Comparison of ENCODE assay signal across 8 cellular contexts in genomic region chr19:4830332-4830731, GRCh38. TPM values are rescaled to one million over a fixed set of nuclear protein-coding genes. Genes with fewer than 3 reads are reported as not detected.
DNase-seq lines count a peak whose midpoint lies in the region; ATAC-seq and TF ChIP-seq lines count a peak whose summit lies in the region.

No MANE protein-coding gene starts in this region.

- H3K9me3 ChIP-seq in RWPE2 (ENCODE audit: severe bottlenecking), result no peaks in the 10 kb centered on the region
- no peaks in the 10 kb centered on the region for H3K9me3 ChIP-seq in esophagus (ENCODE audit: control insufficient read depth in 2 of 2, insufficient read depth in 1 of 2, low read depth in 1 of 2, low read length in 1 of 2)
- no peaks in the 10 kb centered on the region for H3K9me3 ChIP-seq in prostate gland

- no peaks in the 10 kb centered on the region for H3K27me3 Mint-ChIP-seq in Calu3 (ENCODE audit: unreplicated experiment)

- peak overlapping the region; percentile 80 for H3K4me3 Mint-ChIP-seq in Calu3 (ENCODE audit: low read depth, unreplicated experiment)

- no peaks in the 10 kb centered on the region for H3K4me1 ChIP-seq in RWPE2 (ENCODE audit: insufficient read depth, poor library complexity, severe bottlenecking)
- H3K4me1 ChIP-seq in esophagus (ENCODE audit: control insufficient read depth in 2 of 2, insufficient read depth in 2 of 2, low read length in 1 of 2), result peaks cover 0 to 6% of the 10 kb centered on the region in 2 donors
- H3K4me1 ChIP-seq in prostate gland (replicated peaks), result peaks cover 2% of the 10 kb centered on the region

- H3K27ac Mint-ChIP-seq in Calu3 (ENCODE audit: unreplicated experiment), result peak overlapping the region; percentile 85

- DNase-seq in Calu3 (no peak), RWPE2 (ENCODE audit: low spot score) (no peak), prostate gland (ENCODE audit: low spot score) (no peak), amygdala (lab: John Stamatoyannopoulos, UW) (no peak), retina (no peak), GF-D8 (lab: John Stamatoyannopoulos, UW) (no peak)

- H3K4me1 Mint-ChIP-seq in Calu3 (ENCODE audit: low read depth, unreplicated experiment), result peaks cover 9% of the 10 kb centered on the region

- H3K27ac ChIP-seq in RWPE2 (ENCODE audit: poor library complexity, severe bottlenecking) (peak overlapping the region; percentile 71), esophagus (ENCODE audit: low read depth in 2 of 2, low read length in 1 of 2) (peak overlapping the region; percentile 84 to 89), prostate gland (peak overlapping the region; percentile 82 to 92)

- ATAC-seq in RWPE2 (ENCODE audit: low read depth), result no peak
- no peak for ATAC-seq in HG03095 (IDR thresholded peaks at IDR 0.05; ENCODE audit: unreplicated experiment)

- peaks cover 13% of the 10 kb centered on the region for H3K36me3 ChIP-seq in RWPE2 (ENCODE audit: low read depth)
- H3K36me3 ChIP-seq in esophagus (ENCODE audit: control insufficient read depth in 2 of 2, insufficient read depth in 2 of 2, low read length in 1 of 2), result no peaks in the 10 kb centered on the region
- no peaks in the 10 kb centered on the region for H3K36me3 ChIP-seq in prostate gland

- H3K27me3 ChIP-seq in RWPE2 (ENCODE audit: insufficient read depth, poor library complexity, severe bottlenecking) (no peaks in the 10 kb centered on the region), esophagus (ENCODE audit: control insufficient read depth in 1 of 2, insufficient read depth in 2 of 2, low read length in 2 of 2) (no peaks in the 10 kb centered on the region), prostate gland (replicated peaks; ENCODE audit: insufficient read depth) (no peaks in the 10 kb centered on the region)

- no peak for TF ChIP-seq CTCF in Calu3 (IDR thresholded peaks at IDR 0.05; ENCODE audit: unreplicated experiment)
- no peak for TF ChIP-seq CTCF in RWPE2 (IDR thresholded peaks at IDR 0.05; ENCODE audit: poor library complexity, severe bottlenecking)
- TF ChIP-seq CTCF in prostate gland (IDR thresholded peaks at IDR 0.05), result no peak

- no peak for TF ChIP-seq POLR2A in prostate gland (IDR thresholded peaks at IDR 0.05)

- intact Hi-C loops in Calu3 (cut with micrococcal nuclease; ENCODE audit: unreplicated experiment) (no loop called here), prostate gland (cut with DNase I) (no loop called here)

- no peaks in the 10 kb centered on the region for H3K9me3 Mint-ChIP-seq in Calu3 (ENCODE audit: low read depth, unreplicated experiment)

- no TSS peak for BruUV-seq in Calu3 (replicated peaks; lab: Mats Ljungman, UMichigan)

- H3K4me3 ChIP-seq in RWPE2 (ENCODE audit: severe bottlenecking), result peak overlapping the region; percentile 80
- H3K4me3 ChIP-seq in esophagus (ENCODE audit: low read depth in 1 of 2, low read length in 2 of 2), result peak overlapping the region; percentile 66 to 74
- peak overlapping the region; percentile 78 to 86 for H3K4me3 ChIP-seq in prostate gland

- CTCF ChIA-PET in Calu3 (lab: Charles Lee), result interaction anchor here (1.5 kb wide), 1 partner anchor 24 kb away, joined by 4 read pairs; no protein-coding TSS in a partner anchor

- peaks cover 30% of the 10 kb centered on the region for H3K36me3 Mint-ChIP-seq in Calu3 (ENCODE audit: insufficient read depth, unreplicated experiment)

- WGBS in esophagus, 2 donors, result 63 to 74% methylated on average over 6 of the region's 6 CpGs
- 89% methylated on average over 6 of the region's 6 CpGs for WGBS in prostate gland

RNA-seq across cellular contexts. Expression of gene TICAM1, which starts 1.2 kb away (rescaled TPM):
- total RNA-seq in Calu3 (2022), result 13.5 and 15.8 TPM in 2 replicates
- 10 to 100 TPM; 40.8 to 50.4 TPM for polyA plus RNA-seq in esophagus
- 1 to 10 TPM; 8.3 to 9.1 TPM for total RNA-seq in prostate gland

RNA-seq across cellular contexts. Expression of gene PLIN3, which starts 37.1 kb away (rescaled TPM):
- 38.6 and 43.7 TPM in 2 replicates for total RNA-seq in Calu3 (2022)
- 100 to 1,000 TPM in 1 of 2 donors, 10 to 100 TPM in 1; 96.5 to 142 TPM for polyA plus RNA-seq in esophagus
- total RNA-seq in prostate gland, result 10 to 100 TPM; 61.3 to 76.5 TPM

RNA-seq across cellular contexts. Expression of gene FEM1A, which starts 38.8 kb away (rescaled TPM):
- total RNA-seq in Calu3 (2022) (8.8 and 10.2 TPM in 2 replicates), prostate gland (10 to 100 TPM; 20.7 to 30.4 TPM)
- 1 to 10 TPM; 5.2 to 6.1 TPM for polyA plus RNA-seq in esophagus
